ENCODE assay signal across 1 cellular context in genomic region chr17:41794603-41794975, GRCh38.
TF ChIP-seq lines count a peak whose summit lies in the region.

No MANE protein-coding gene starts in this region.

TF ChIP-seq in HEK293, 187 proteins besides CTCF, POLR2A, EP300 and RAD21:
- TF ChIP-seq ZNF416 (tag by site-specific recombination; IDR thresholded peaks at IDR 0.05) (no peak), PRDM1 (tag by site-specific recombination; IDR thresholded peaks at IDR 0.05) (peak; percentile 64), ZNF391 (tag by site-specific recombination; IDR thresholded peaks at IDR 0.05; ENCODE audit: borderline replicate concordance, low read depth) (no peak), ZNF629 (tag by site-specific recombination; IDR thresholded peaks at IDR 0.05) (no peak), ZNF335 (tag by site-specific recombination; conservative IDR thresholded peaks at IDR 0.05) (0 out of 2 replicates have a peak, but pooled peaks have one; percentile 38), ZSCAN30 (tag by site-specific recombination; IDR thresholded peaks at IDR 0.05) (peak; percentile 19; the same call in 1 of the 2 replicates)
